In the genomic region with DNA sequence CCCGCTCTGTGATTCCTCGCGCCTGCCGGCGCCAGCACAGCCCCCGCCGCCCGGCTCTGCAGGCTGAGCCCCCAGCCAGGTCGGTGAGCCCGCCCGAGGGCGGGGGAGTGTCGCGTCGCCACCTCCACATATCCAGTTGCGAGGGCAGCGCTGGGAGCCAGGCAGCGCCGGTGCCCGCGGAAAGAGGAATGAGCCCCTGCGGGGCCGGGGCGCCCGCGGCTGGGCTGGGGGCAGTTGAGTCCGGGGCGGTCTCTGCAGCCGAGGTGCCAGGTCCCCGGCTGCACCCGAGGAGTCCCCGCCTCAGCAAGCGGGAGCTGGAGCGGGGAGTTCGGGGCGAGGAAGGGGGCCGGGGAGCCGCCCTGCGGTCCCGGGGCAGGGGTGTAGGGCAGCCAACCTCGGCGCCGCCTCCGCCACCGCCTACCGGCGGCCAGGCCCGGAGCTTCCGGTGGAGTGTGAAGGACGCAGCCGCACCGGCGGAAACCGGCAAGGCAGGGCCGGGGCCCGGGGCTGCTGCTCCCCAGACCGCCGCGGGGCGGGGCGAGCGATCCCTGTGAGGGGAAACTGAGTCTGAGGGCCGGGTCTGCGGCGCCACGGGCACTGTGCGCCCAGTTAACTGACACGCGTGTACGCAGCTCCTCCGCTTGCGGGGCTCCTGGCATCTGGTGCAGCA, we compare ENCODE assay signal across 8 cellular contexts. TPM values are rescaled to one million over a fixed set of nuclear protein-coding genes. Genes with fewer than 3 reads are reported as not detected.
A peak's percentile ranks its signal among the peaks of the same experiment; 100 is the strongest.
DNase-seq lines count a peak whose midpoint lies in the region; ATAC-seq and TF ChIP-seq lines count a peak whose summit lies in the region.

No MANE protein-coding gene starts in this region.

- 0 to 6% methylated on average over 24 to 34 of the region's 72 CpGs for WGBS in tibial nerve, 2 donors

- H3K4me3 ChIP-seq in fibroblast of the aortic adventitia (ENCODE audit: low read depth, low read length) (peak overlapping the region; percentile 49), tibial nerve (peak overlapping the region; percentile 54 to 84 (median 66))

- peak overlapping the region; percentile 75 to 97 (median 95) for H3K27ac ChIP-seq in tibial nerve

- no peaks in the 10 kb centered on the region for H3K27me3 ChIP-seq in tibial nerve

- H3K9me3 Mint-ChIP-seq in activated T-helper 2 cell treated with anti-CD3 and anti-CD28 coated beads, Interferon-gamma antibody, Interleukin-2, Interleukin-4, amounts not matched to agents 10 μg/mL and 5 μg/mL and 100 μg/mL, durations not matched to agents 14 hours and 24 hours and 36 hours = no peaks in the 10 kb centered on the region
- H3K9me3 Mint-ChIP-seq in nephron = no peaks in the 10 kb centered on the region

- H3K36me3 Mint-ChIP-seq in activated T-helper 2 cell treated with anti-CD3 and anti-CD28 coated beads, Interferon-gamma antibody, Interleukin-2, Interleukin-4, amounts not matched to agents 10 μg/mL and 5 μg/mL and 100 μg/mL, durations not matched to agents 14 hours and 24 hours and 36 hours (ENCODE audit: low read depth) = peaks cover 27% of the 10 kb centered on the region
- H3K36me3 Mint-ChIP-seq in nephron (ENCODE audit: low read depth) = no peaks in the 10 kb centered on the region

- H3K27me3 Mint-ChIP-seq in activated T-helper 2 cell treated with anti-CD3 and anti-CD28 coated beads, Interferon-gamma antibody, Interleukin-2, Interleukin-4, amounts not matched to agents 10 μg/mL and 5 μg/mL and 100 μg/mL, durations not matched to agents 14 hours and 24 hours and 36 hours (ENCODE audit: low read depth) = no peaks in the 10 kb centered on the region
- H3K27me3 Mint-ChIP-seq in nephron (ENCODE audit: low read depth) = peaks cover 6% of the 10 kb centered on the region

- H3K4me3 Mint-ChIP-seq in activated T-helper 2 cell treated with anti-CD3 and anti-CD28 coated beads, Interferon-gamma antibody, Interleukin-2, Interleukin-4, amounts not matched to agents 10 μg/mL and 5 μg/mL and 100 μg/mL, durations not matched to agents 14 hours and 24 hours and 36 hours (ENCODE audit: low read depth) = peak overlapping the region; percentile 92
- peak overlapping the region; percentile 84 for H3K4me3 Mint-ChIP-seq in nephron

- peaks cover 68% of the 10 kb centered on the region for H3K4me1 Mint-ChIP-seq in activated T-helper 2 cell treated with anti-CD3 and anti-CD28 coated beads, Interferon-gamma antibody, Interleukin-2, Interleukin-4, amounts not matched to agents 10 μg/mL and 5 μg/mL and 100 μg/mL, durations not matched to agents 14 hours and 24 hours and 36 hours (ENCODE audit: low read depth)
- H3K4me1 Mint-ChIP-seq in nephron = peaks cover 32% of the 10 kb centered on the region

- ATAC-seq in HG02885 (IDR thresholded peaks at IDR 0.05; ENCODE audit: poor library complexity, unreplicated experiment) = peak; percentile 45

- TF ChIP-seq CTCF in fibroblast of the aortic adventitia (IDR thresholded peaks at IDR 0.05; ENCODE audit: insufficient read depth, low read length) (no peak), nephron (IDR thresholded peaks at IDR 0.05; ENCODE audit: unreplicated experiment in 3 of 3) (peak in 1 of 3 experiments; percentile 19), tibial nerve (IDR thresholded peaks at IDR 0.05) (peak; percentile 15 to 66 (median 18))

- no peaks in the 10 kb centered on the region for H3K36me3 ChIP-seq in tibial nerve

- TF ChIP-seq POLR2A in tibial nerve (IDR thresholded peaks at IDR 0.05) = peak in 1 of 2 donors; percentile 55

- H3K27ac Mint-ChIP-seq in activated T-helper 2 cell treated with anti-CD3 and anti-CD28 coated beads, Interferon-gamma antibody, Interleukin-2, Interleukin-4, amounts not matched to agents 10 μg/mL and 5 μg/mL and 100 μg/mL, durations not matched to agents 14 hours and 24 hours and 36 hours = peak overlapping the region; percentile 98
- peak overlapping the region in 2 of 3 experiments; percentile 73 to 86 for H3K27ac Mint-ChIP-seq in nephron

- H3K9me3 ChIP-seq in tibial nerve = no peaks in the 10 kb centered on the region

- peaks cover 0 to 65% (median 39%) of the 10 kb centered on the region in 4 donors for H3K4me1 ChIP-seq in tibial nerve

- DNase-seq in NCI-H2081 (lab: John Stamatoyannopoulos, UW) (peak; percentile 46 to 65), NCI-H2081 treated with DMSO at 0.1 percent for 48 hours (lab: John Stamatoyannopoulos, UW) (no peak), NCI-H748 treated with DMSO at 0.1 percent for 48 hours (lab: John Stamatoyannopoulos, UW) (peak; percentile 26), fibroblast of the aortic adventitia (ENCODE audit: low read depth) (peak; percentile 20), tibial nerve (ENCODE audit: low spot score in 2 of 2) (peak; percentile 51 to 59)
- peak; percentile 81 for DNase-seq in activated T-helper 2 cell treated with anti-CD3 and anti-CD28 coated beads, Interferon-gamma antibody, Interleukin-2, Interleukin-4, amounts not matched to agents 10 μg/mL and 5 μg/mL and 100 μg/mL, durations not matched to agents 14 hours and 24 hours and 36 hours (ENCODE audit: low spot score)

- TF ChIP-seq EP300 in tibial nerve (IDR thresholded peaks at IDR 0.05) = peak in 1 of 2 donors; percentile 71

- intact Hi-C loops in activated T-helper 2 cell treated with anti-CD3 and anti-CD28 coated beads, Interferon-gamma antibody, Interleukin-2, Interleukin-4, amounts not matched to agents 10 μg/mL and 5 μg/mL and 100 μg/mL, durations not matched to agents 14 hours and 24 hours and 36 hours (cut with micrococcal nuclease) = loop anchor here (5.0 kb wide), 1 partner anchor 137 kb away; a partner anchor contains a TSS

RNA-seq across cellular contexts. Expression of a gene that starts 2.3 kb away (rescaled TPM):
- total RNA-seq in activated T-helper 2 cell treated with anti-CD3 and anti-CD28 coated beads, Interferon-gamma antibody, Interleukin-2, Interleukin-4, amounts not matched to agents 10 μg/mL and 5 μg/mL and 100 μg/mL, durations not matched to agents 14 hours and 24 hours and 36 hours = 164 TPM in 2 replicates
- total RNA-seq in fibroblast of the aortic adventitia (ENCODE audit: low replicate concordance) = 1.8 and 8.5 TPM in 2 replicates
- 10 to 100 TPM; 12.3 to 21.0 (median 19.8) TPM for total RNA-seq in tibial nerve

RNA-seq across cellular contexts. Expression of a gene that starts 51.9 kb away (rescaled TPM):
- total RNA-seq in activated T-helper 2 cell treated with anti-CD3 and anti-CD28 coated beads, Interferon-gamma antibody, Interleukin-2, Interleukin-4, amounts not matched to agents 10 μg/mL and 5 μg/mL and 100 μg/mL, durations not matched to agents 14 hours and 24 hours and 36 hours = 167 and 170 TPM in 2 replicates
- 10.2 and 55.7 TPM in 2 replicates for total RNA-seq in fibroblast of the aortic adventitia (ENCODE audit: low replicate concordance)
- total RNA-seq in tibial nerve = 10 to 100 TPM; 31.2 to 61.6 (median 44.3) TPM
